ENCODE assay signal across 1 cellular context in the genomic region with DNA sequence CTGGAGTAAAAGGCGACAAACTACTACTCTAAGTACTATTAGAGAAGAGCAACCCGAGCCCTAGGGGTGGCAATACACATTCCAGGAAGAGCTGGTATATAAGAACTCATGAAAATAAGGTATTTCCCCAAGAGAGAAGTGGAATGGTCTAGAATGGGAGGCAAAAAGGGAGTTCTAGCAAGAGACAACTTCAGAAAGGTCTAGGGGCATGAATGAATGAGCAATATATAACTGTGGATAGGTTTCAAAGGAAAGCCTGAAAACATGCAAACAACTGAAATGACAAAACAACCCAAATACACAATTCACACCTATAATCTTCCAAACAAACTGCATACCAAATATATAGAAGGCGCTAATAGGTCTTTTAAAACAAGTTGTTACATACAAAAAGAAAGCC.
TF ChIP-seq lines count a peak whose summit lies in the region.

No MANE protein-coding gene starts in this region.

TF ChIP-seq in A549, 52 proteins besides CTCF, POLR2A, EP300 and RAD21:
- TF ChIP-seq, protein P1, sequence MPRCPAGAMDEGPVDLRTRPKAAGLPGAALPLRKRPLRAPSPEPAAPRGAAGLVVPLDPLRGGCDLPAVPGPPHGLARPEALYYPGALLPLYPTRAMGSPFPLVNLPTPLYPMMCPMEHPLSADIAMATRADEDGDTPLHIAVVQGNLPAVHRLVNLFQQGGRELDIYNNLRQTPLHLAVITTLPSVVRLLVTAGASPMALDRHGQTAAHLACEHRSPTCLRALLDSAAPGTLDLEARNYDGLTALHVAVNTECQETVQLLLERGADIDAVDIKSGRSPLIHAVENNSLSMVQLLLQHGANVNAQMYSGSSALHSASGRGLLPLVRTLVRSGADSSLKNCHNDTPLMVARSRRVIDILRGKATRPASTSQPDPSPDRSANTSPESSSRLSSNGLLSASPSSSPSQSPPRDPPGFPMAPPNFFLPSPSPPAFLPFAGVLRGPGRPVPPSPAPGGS (IDR thresholded peaks at IDR 0.05), result no peak
- TF ChIP-seq HEYL (CRISPR knock-in tag; IDR thresholded peaks at IDR 0.05) (no peak), CBX8 (IDR thresholded peaks at IDR 0.05) (no peak), NPAS2 (CRISPR knock-in tag; IDR thresholded peaks at IDR 0.05; ENCODE audit: borderline replicate concordance) (no peak), EHF (CRISPR knock-in tag; IDR thresholded peaks at IDR 0.05) (no peak), JUNB (IDR thresholded peaks at IDR 0.05) (no peak), HOXB5 (CRISPR knock-in tag; IDR thresholded peaks at IDR 0.05) (no peak), FOXS1 (CRISPR knock-in tag; IDR thresholded peaks at IDR 0.05) (no peak), TFCP2L1 (CRISPR knock-in tag; IDR thresholded peaks at IDR 0.05) (no peak)
- TF ChIP-seq, protein P2, sequence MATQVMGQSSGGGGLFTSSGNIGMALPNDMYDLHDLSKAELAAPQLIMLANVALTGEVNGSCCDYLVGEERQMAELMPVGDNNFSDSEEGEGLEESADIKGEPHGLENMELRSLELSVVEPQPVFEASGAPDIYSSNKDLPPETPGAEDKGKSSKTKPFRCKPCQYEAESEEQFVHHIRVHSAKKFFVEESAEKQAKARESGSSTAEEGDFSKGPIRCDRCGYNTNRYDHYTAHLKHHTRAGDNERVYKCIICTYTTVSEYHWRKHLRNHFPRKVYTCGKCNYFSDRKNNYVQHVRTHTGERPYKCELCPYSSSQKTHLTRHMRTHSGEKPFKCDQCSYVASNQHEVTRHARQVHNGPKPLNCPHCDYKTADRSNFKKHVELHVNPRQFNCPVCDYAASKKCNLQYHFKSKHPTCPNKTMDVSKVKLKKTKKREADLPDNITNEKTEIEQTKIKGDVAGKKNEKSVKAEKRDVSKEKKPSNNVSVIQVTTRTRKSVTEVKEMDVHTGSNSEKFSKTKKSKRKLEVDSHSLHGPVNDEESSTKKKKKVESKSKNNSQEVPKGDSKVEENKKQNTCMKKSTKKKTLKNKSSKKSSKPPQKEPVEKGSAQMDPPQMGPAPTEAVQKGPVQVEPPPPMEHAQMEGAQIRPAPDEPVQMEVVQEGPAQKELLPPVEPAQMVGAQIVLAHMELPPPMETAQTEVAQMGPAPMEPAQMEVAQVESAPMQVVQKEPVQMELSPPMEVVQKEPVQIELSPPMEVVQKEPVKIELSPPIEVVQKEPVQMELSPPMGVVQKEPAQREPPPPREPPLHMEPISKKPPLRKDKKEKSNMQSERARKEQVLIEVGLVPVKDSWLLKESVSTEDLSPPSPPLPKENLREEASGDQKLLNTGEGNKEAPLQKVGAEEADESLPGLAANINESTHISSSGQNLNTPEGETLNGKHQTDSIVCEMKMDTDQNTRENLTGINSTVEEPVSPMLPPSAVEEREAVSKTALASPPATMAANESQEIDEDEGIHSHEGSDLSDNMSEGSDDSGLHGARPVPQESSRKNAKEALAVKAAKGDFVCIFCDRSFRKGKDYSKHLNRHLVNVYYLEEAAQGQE (IDR thresholded peaks at IDR 0.05), result no peak
- TF ChIP-seq, protein P3, sequence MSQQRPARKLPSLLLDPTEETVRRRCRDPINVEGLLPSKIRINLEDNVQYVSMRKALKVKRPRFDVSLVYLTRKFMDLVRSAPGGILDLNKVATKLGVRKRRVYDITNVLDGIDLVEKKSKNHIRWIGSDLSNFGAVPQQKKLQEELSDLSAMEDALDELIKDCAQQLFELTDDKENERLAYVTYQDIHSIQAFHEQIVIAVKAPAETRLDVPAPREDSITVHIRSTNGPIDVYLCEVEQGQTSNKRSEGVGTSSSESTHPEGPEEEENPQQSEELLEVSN (IDR thresholded peaks at IDR 0.05; ENCODE audit: borderline replicate concordance, low read depth), result no peak
TF ChIP-seq in A549: peak in this region for 0.
